ENCODE assay signal across 12 cellular contexts in the genomic region with DNA sequence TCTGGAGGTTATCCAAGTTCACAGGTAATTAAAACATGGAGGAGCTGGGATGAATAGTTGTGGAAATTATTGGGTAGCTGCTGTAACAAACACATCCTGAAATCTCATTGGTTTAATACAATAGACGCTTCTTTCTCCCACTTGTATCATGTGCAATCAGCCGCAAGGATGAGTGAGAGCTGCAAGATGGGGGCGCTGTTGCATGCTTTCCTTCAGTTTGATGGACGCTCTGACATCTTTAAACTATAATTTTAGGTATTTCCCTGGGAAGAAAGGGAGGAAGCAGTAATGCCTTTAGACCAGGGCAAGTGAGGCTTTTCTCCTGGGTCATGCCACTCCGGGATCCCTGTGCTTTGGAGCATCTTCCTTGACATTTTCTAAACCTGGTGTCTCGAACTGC.
DNase-seq lines count a peak whose midpoint lies in the region; TF ChIP-seq lines count a peak whose summit lies in the region.
"Had no signal": no experiment of that assay in that cellular context is flagged by ENCODE, and none has a peak within 500 bp of the region (broad histone marks: within the 10 kb centered on the region; RNA-seq: fewer than 3 reads in every experiment).

No MANE protein-coding gene starts in this region.

- no peaks in the 10 kb centered on the region for H3K4me1 Mint-ChIP-seq in neural progenitor cell
- H3K4me1 Mint-ChIP-seq in activated T-cell treated with anti-CD3 and anti-CD28 coated beads, Interleukin-2, amount 50 U/mL, for 24 hours (ENCODE audit: low read depth), result no peaks in the 10 kb centered on the region
- H3K4me1 Mint-ChIP-seq: nephron progenitor cell had no signal

- H3K9me3 Mint-ChIP-seq in neural progenitor cell, result peaks cover 10% of the 10 kb centered on the region
- H3K9me3 Mint-ChIP-seq in activated T-cell treated with anti-CD3 and anti-CD28 coated beads, Interleukin-2, amount 50 U/mL, for 24 hours, result peaks cover 2% of the 10 kb centered on the region

- H3F3A ChIP-seq in neural progenitor cell (ENCODE audit: low read depth), result peaks cover 5% of the 10 kb centered on the region

- H3K9ac ChIP-seq in neural progenitor cell, result no peak overlapping the region

- in situ Hi-C loops in KBM-7 (cut with MboI; ENCODE audit: low pct_unique_long_range_greater_than_20kb, low sequenced_read_pairs), result no loop called here
- in situ Hi-C loops in brain microvascular endothelial cell (cut with HindIII; ENCODE audit: low pct_ligation_motif_present, low sequenced_read_pairs), result no loop called here

- TF ChIP-seq CTCF in GM10266 (IDR thresholded peaks at IDR 0.05; ENCODE audit: control insufficient read depth, insufficient read depth, low read depth, missing control alignments) (peak; percentile 3), brain microvascular endothelial cell (IDR thresholded peaks at IDR 0.05; ENCODE audit: low read depth, low read length, missing control alignments) (peak; percentile 40), neural progenitor cell (IDR thresholded peaks at IDR 0.05) (peak; percentile 65)

- H3K4me3 ChIP-seq in brain microvascular endothelial cell (ENCODE audit: low read depth, low read length) (no peak overlapping the region), neural progenitor cell (no peak overlapping the region)
- H3K4me3 ChIP-seq: MG63, thoracic aorta had no signal

- no peaks in the 10 kb centered on the region for H3K9me3 ChIP-seq in neural progenitor cell (ENCODE audit: low read depth)
- H3K9me3 ChIP-seq: MG63, thoracic aorta had no signal

- H4K20me1 ChIP-seq in neural progenitor cell (ENCODE audit: low read depth), result no peaks in the 10 kb centered on the region

- no peak overlapping the region for H3K4me2 ChIP-seq in neural progenitor cell

- no peaks in the 10 kb centered on the region for H3K27me3 ChIP-seq in brain microvascular endothelial cell (replicated peaks)
- no peaks in the 10 kb centered on the region for H3K27me3 ChIP-seq in neural progenitor cell
- H3K27me3 ChIP-seq: MG63 had no signal

- H3K79me2 ChIP-seq in neural progenitor cell (ENCODE audit: low read depth), result no peaks in the 10 kb centered on the region

- H3K36me3 ChIP-seq in brain microvascular endothelial cell (replicated peaks) (no peaks in the 10 kb centered on the region), neural progenitor cell (no peaks in the 10 kb centered on the region)

- peaks cover 5% of the 10 kb centered on the region for H3K4me1 ChIP-seq in neural progenitor cell

- no peak overlapping the region for H3K4me3 Mint-ChIP-seq in neural progenitor cell
- H3K4me3 Mint-ChIP-seq in activated T-cell treated with anti-CD3 and anti-CD28 coated beads, Interleukin-2, amount 50 U/mL, for 24 hours, result no peak overlapping the region
- H3K4me3 Mint-ChIP-seq: nephron progenitor cell had no signal

- DNase-seq in GM10266 (ENCODE audit: extremely low spot score) (no peak), KBM-7 (peak; percentile 9), brain microvascular endothelial cell (no peak), neural progenitor cell (ENCODE audit: low spot score) (peak; percentile 47), foreskin melanocyte (no peak), RKO (ENCODE audit: low spot score) (no peak)
- no peak for DNase-seq in activated T-cell treated with anti-CD3 and anti-CD28 coated beads, Interleukin-2, amount 50 U/mL, for 24 hours
- DNase-seq: left ventricle myocardium superior, MG63, nephron progenitor cell, SHP77 had no signal

- H3K36me3 Mint-ChIP-seq in neural progenitor cell, result no peaks in the 10 kb centered on the region
- H3K36me3 Mint-ChIP-seq in activated T-cell treated with anti-CD3 and anti-CD28 coated beads, Interleukin-2, amount 50 U/mL, for 24 hours (ENCODE audit: low read depth), result no peaks in the 10 kb centered on the region

- H3K27ac ChIP-seq in brain microvascular endothelial cell (no peak overlapping the region), neural progenitor cell (no peak overlapping the region)
- H3K27ac ChIP-seq: thoracic aorta had no signal

- H3K27ac Mint-ChIP-seq in neural progenitor cell, result no peak overlapping the region
- H3K27ac Mint-ChIP-seq in activated T-cell treated with anti-CD3 and anti-CD28 coated beads, Interleukin-2, amount 50 U/mL, for 24 hours, result no peak overlapping the region

- H2AFZ ChIP-seq in neural progenitor cell (replicated peaks), result no peak overlapping the region

- peaks cover 4% of the 10 kb centered on the region for H3K27me3 Mint-ChIP-seq in neural progenitor cell (ENCODE audit: insufficient read depth, low read depth)
- no peaks in the 10 kb centered on the region for H3K27me3 Mint-ChIP-seq in activated T-cell treated with anti-CD3 and anti-CD28 coated beads, Interleukin-2, amount 50 U/mL, for 24 hours

Comparison
In these comparisons a context has a peak if more than half of its experiments do, and no peak if none do; other contexts are left out.
1. DNase-seq: peak in KBM-7 (single experiment) and neural progenitor cell (single experiment); none in GM10266 (single experiment), brain microvascular endothelial cell (single experiment), foreskin melanocyte (single experiment), RKO (single experiment) and activated T-cell treated with anti-CD3 and anti-CD28 coated beads, Interleukin-2, amount 50 U/mL, for 24 hours (single experiment).
2. CTCF ChIP-seq: peak in every context shown above with its lines; median percentile 65 in neural progenitor cell; 40 in brain microvascular endothelial cell; 3 in GM10266.